ENCODE assay signal across 1 cellular context in genomic region chr20:5172903-5173463, GRCh38.
A peak's percentile ranks its signal among the peaks of the same experiment; 100 is the strongest.
TF ChIP-seq lines count a peak whose summit lies in the region.

No MANE protein-coding gene starts in this region.

TF ChIP-seq in HepG2, 621 proteins besides CTCF, POLR2A, EP300 and RAD21 (continued from another document and continues in another):
- TF ChIP-seq ZSCAN9 (CRISPR knock-in tag; IDR thresholded peaks at IDR 0.05; ENCODE audit: borderline replicate concordance): peak; percentile 62; the same call in 1 of the 2 replicates
- TF ChIP-seq ZFX (CRISPR knock-in tag; IDR thresholded peaks at IDR 0.05; ENCODE audit: low read depth): peak; percentile 54
- no peak for TF ChIP-seq ZHX2 (IDR thresholded peaks at IDR 0.05; ENCODE audit: low read depth)
- TF ChIP-seq ZHX2 (CRISPR knock-in tag; IDR thresholded peaks at IDR 0.05; ENCODE audit: borderline replicate concordance): no peak
- peak; percentile 70; the same call in 1 of the 2 replicates for TF ChIP-seq UBTF (CRISPR knock-in tag; IDR thresholded peaks at IDR 0.05)
- TF ChIP-seq GATA4 (IDR thresholded peaks at IDR 0.05; ENCODE audit: borderline replicate concordance, low read depth): no peak
- peak; percentile 55; the same call in 1 of the 2 replicates for TF ChIP-seq NR2C2 (CRISPR knock-in tag; IDR thresholded peaks at IDR 0.05; ENCODE audit: borderline replicate concordance)
- TF ChIP-seq NR2F6 (IDR thresholded peaks at IDR 0.05): 0 out of 2 replicates have a peak, but pooled peaks have one; percentile 42
- peak; percentile 84 for TF ChIP-seq NR2F6 (CRISPR knock-in tag; IDR thresholded peaks at IDR 0.05)
- TF ChIP-seq ZNF572 (CRISPR knock-in tag; IDR thresholded peaks at IDR 0.05): no peak
- no peak for TF ChIP-seq ADNP (CRISPR knock-in tag; IDR thresholded peaks at IDR 0.05)
- TF ChIP-seq ZNF235 (CRISPR knock-in tag; IDR thresholded peaks at IDR 0.05; ENCODE audit: borderline replicate concordance): no peak
- peak; percentile 56 for TF ChIP-seq TOPORS (CRISPR knock-in tag; IDR thresholded peaks at IDR 0.05)
- TF ChIP-seq ZNF337 (CRISPR knock-in tag; IDR thresholded peaks at IDR 0.05; ENCODE audit: borderline replicate concordance, low read depth): peak; percentile 60; the same call in 1 of the 2 replicates
- TF ChIP-seq GATAD1 (CRISPR knock-in tag; IDR thresholded peaks at IDR 0.05): 0 out of 2 replicates have a peak, but pooled peaks have one; percentile 53
- TF ChIP-seq ISX (CRISPR knock-in tag; conservative IDR thresholded peaks at IDR 0.05): no peak
- peak; percentile 86 for TF ChIP-seq ERF (CRISPR knock-in tag; IDR thresholded peaks at IDR 0.05)
- peak; percentile 60; the same call in 1 of the 2 replicates for TF ChIP-seq HES4 (CRISPR knock-in tag; IDR thresholded peaks at IDR 0.05; ENCODE audit: borderline replicate concordance)
- no peak for TF ChIP-seq GFI1 (CRISPR knock-in tag; IDR thresholded peaks at IDR 0.05; ENCODE audit: borderline replicate concordance)
- no peak for TF ChIP-seq DNMT3B (CRISPR knock-in tag; conservative IDR thresholded peaks at IDR 0.05)
- peak; percentile 3; the same call in 1 of the 2 replicates for TF ChIP-seq EEA1 (CRISPR knock-in tag; IDR thresholded peaks at IDR 0.05; ENCODE audit: borderline replicate concordance)
- peak; percentile 87; the same call in 1 of the 2 replicates for TF ChIP-seq TBX2 (CRISPR knock-in tag; IDR thresholded peaks at IDR 0.05; ENCODE audit: borderline replicate concordance)
- no peak for TF ChIP-seq ZNF552 (CRISPR knock-in tag; IDR thresholded peaks at IDR 0.05; ENCODE audit: borderline replicate concordance)
- TF ChIP-seq RXRB (CRISPR knock-in tag; IDR thresholded peaks at IDR 0.05; ENCODE audit: borderline replicate concordance): peak; percentile 94
- TF ChIP-seq PBX3 (CRISPR knock-in tag; IDR thresholded peaks at IDR 0.05; ENCODE audit: borderline replicate concordance): no peak
- peak; percentile 81; the same call in 1 of the 2 replicates for TF ChIP-seq KDM3A (CRISPR knock-in tag; IDR thresholded peaks at IDR 0.05; ENCODE audit: low read depth)
- peak; percentile 79; the same call in 1 of the 2 replicates for TF ChIP-seq DPF2 (CRISPR knock-in tag; IDR thresholded peaks at IDR 0.05; ENCODE audit: borderline replicate concordance, low read depth)
- peak; percentile 86 for TF ChIP-seq RXRA (CRISPR knock-in tag; IDR thresholded peaks at IDR 0.05)
- TF ChIP-seq ATF7-NPFF (CRISPR knock-in tag; IDR thresholded peaks at IDR 0.05; ENCODE audit: low read depth): 0 out of 2 replicates have a peak, but pooled peaks have one; percentile 51
- no peak for TF ChIP-seq PLSCR1 (CRISPR knock-in tag; IDR thresholded peaks at IDR 0.05; ENCODE audit: borderline replicate concordance)
- peak; percentile 67; the same call in 1 of the 2 replicates for TF ChIP-seq ZNF644 (CRISPR knock-in tag; IDR thresholded peaks at IDR 0.05; ENCODE audit: low read depth)
- TF ChIP-seq TBX3 (IDR thresholded peaks at IDR 0.05; ENCODE audit: borderline replicate concordance): 0 out of 2 replicates have a peak, but pooled peaks have one; percentile 38
- TF ChIP-seq ZNF335 (CRISPR knock-in tag; IDR thresholded peaks at IDR 0.05): 0 out of 2 replicates have a peak, but pooled peaks have one; percentile 38
- 0 out of 2 replicates have a peak, but pooled peaks have one; percentile 61 for TF ChIP-seq ZBTB43 (CRISPR knock-in tag; conservative IDR thresholded peaks at IDR 0.05)
- peak; percentile 63; the same call in 1 of the 2 replicates for TF ChIP-seq ZNF792 (CRISPR knock-in tag; IDR thresholded peaks at IDR 0.05)
- peak; percentile 74 for TF ChIP-seq ZNF574 (CRISPR knock-in tag; IDR thresholded peaks at IDR 0.05)
- 0 out of 2 replicates have a peak, but pooled peaks have one; percentile 68 for TF ChIP-seq MEF2D (CRISPR knock-in tag; IDR thresholded peaks at IDR 0.05)
- TF ChIP-seq WIZ (CRISPR knock-in tag; IDR thresholded peaks at IDR 0.05): peak; percentile 73; the same call in 1 of the 2 replicates
- peak; percentile 73 for TF ChIP-seq MAX (IDR thresholded peaks at IDR 0.05)
- peak; percentile 82 for TF ChIP-seq ZNF331 (CRISPR knock-in tag; IDR thresholded peaks at IDR 0.05)
- peak; percentile 92 for TF ChIP-seq HNF4A (CRISPR knock-in tag; IDR thresholded peaks at IDR 0.05)
- TF ChIP-seq SMAD9 (CRISPR knock-in tag; IDR thresholded peaks at IDR 0.05): 0 out of 2 replicates have a peak, but pooled peaks have one; percentile 39
- peak; percentile 90; the same call in 1 of the 2 replicates for TF ChIP-seq HIC2 (CRISPR knock-in tag; IDR thresholded peaks at IDR 0.05; ENCODE audit: low read depth)
- peak; percentile 55; the same call in 1 of the 2 replicates for TF ChIP-seq YEATS4 (CRISPR knock-in tag; IDR thresholded peaks at IDR 0.05; ENCODE audit: borderline replicate concordance)
- TF ChIP-seq IKZF1 (IDR thresholded peaks at IDR 0.05): no peak
- peak; percentile 93 for TF ChIP-seq MIXL1 (CRISPR knock-in tag; IDR thresholded peaks at IDR 0.05)
- 0 out of 2 replicates have a peak, but pooled peaks have one; percentile 48 for TF ChIP-seq ZSCAN5A (CRISPR knock-in tag; IDR thresholded peaks at IDR 0.05; ENCODE audit: borderline replicate concordance)
